21 cellular contexts compared by ENCODE assay signal in the genomic region with DNA sequence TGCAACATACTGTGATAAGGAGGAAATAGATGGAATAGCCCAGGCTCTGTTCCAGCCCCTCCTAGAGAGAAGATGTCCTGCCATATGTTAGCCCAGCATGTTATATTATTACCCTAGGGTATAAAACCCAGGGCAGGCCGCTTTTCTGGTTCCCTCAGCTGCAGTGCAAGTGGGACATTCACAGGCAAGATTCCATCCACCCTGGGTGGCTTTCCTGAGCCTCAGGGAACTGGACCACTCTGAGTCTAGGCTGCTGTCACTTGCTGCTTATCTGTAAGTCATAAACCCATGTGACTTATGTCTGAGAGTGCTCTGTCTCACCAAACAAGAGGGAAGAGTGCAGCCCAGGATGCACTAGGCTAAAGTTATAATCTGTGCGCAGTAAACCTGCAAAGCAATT.
DNase-seq lines count a peak whose midpoint lies in the region; ATAC-seq, FAIRE-seq and TF ChIP-seq lines count a peak whose summit lies in the region.
"Had no signal": no experiment of that assay in that cellular context is flagged by ENCODE, and none has a peak within 500 bp of the region (broad histone marks: within the 10 kb centered on the region; RNA-seq: fewer than 3 reads in every experiment).

No MANE protein-coding gene starts in this region.

- no peak overlapping the region for H3K4me3 Mint-ChIP-seq in mesothelial cell of epicardium
- no peak overlapping the region for H3K4me3 Mint-ChIP-seq in activated T-cell treated with anti-CD3 and anti-CD28 coated beads, Interleukin-2, amount 50 U/mL, for 24 hours
- H3K4me3 Mint-ChIP-seq: B cell; CD4-positive, CD25-positive, alpha-beta regulatory T cell; CD8-positive, alpha-beta memory T cell; H9 had no signal

- no peak overlapping the region for H2BK15ac ChIP-seq in H1 (ENCODE audit: low read length)

- H3K23me2 ChIP-seq in H1 (ENCODE audit: low read depth, low read length): no peaks in the 10 kb centered on the region

- H3K4me3 ChIP-seq in H1 (ENCODE audit: extremely low read depth in 1 of 4, insufficient read depth in 2 of 4, low read depth in 3 of 4, low read length in 4 of 4) (no peak overlapping the region), aorta (ENCODE audit: low read length in 2 of 2) (no peak overlapping the region)
- H3K4me3 ChIP-seq: A549 had no signal

- no peaks in the 10 kb centered on the region for H3K9me3 Mint-ChIP-seq in mesothelial cell of epicardium
- no peaks in the 10 kb centered on the region for H3K9me3 Mint-ChIP-seq in activated T-cell treated with anti-CD3 and anti-CD28 coated beads, Interleukin-2, amount 50 U/mL, for 24 hours
- H3K9me3 Mint-ChIP-seq: H9 had no signal

- no peak overlapping the region for H3K18ac ChIP-seq in H1 (ENCODE audit: extremely low read depth, low read length)

- no peaks in the 10 kb centered on the region for H3K27me3 Mint-ChIP-seq in mesothelial cell of epicardium (ENCODE audit: low read depth)
- no peaks in the 10 kb centered on the region for H3K27me3 Mint-ChIP-seq in activated T-cell treated with anti-CD3 and anti-CD28 coated beads, Interleukin-2, amount 50 U/mL, for 24 hours
- H3K27me3 Mint-ChIP-seq: B cell; CD4-positive, CD25-positive, alpha-beta regulatory T cell; CD8-positive, alpha-beta memory T cell had no signal

- intact Hi-C loops in aorta (cut with DNase I): no loop called here

- TF ChIP-seq EP300 in H1 (IDR thresholded peaks at IDR 0.05; ENCODE audit: borderline replicate concordance in 1 of 2, low read depth in 2 of 2, low read length in 2 of 2): no peak

- no peak for TF ChIP-seq RAD21 in H1 (IDR thresholded peaks at IDR 0.05 in 1 of 2, conservative IDR thresholded peaks at IDR 0.05 in 1 of 2; ENCODE audit: low read depth in 2 of 2, low read length in 2 of 2)

- DNase-seq in DMS 273 (lab: John Stamatoyannopoulos, UW; ENCODE audit: unreplicated experiment): peak; percentile 58
- DNase-seq in DMS 273 treated with DMSO at 0.1 percent for 48 hours (lab: John Stamatoyannopoulos, UW): no peak
- DNase-seq in NCI-H2171 treated with DMSO at 0.1 percent for 48 hours (lab: John Stamatoyannopoulos, UW): peak; percentile 54
- no peak for DNase-seq in H1 (ENCODE audit: low read depth in 1 of 2, low spot score in 2 of 2)
- no peak for DNase-seq in aorta
- no peak for DNase-seq in Ammon's horn (ENCODE audit: low spot score)
- DNase-seq in mesothelial cell of epicardium (ENCODE audit: low spot score in 2 of 2, unreplicated experiment in 2 of 2): no peak
- no peak for DNase-seq in activated T-cell treated with anti-CD3 and anti-CD28 coated beads, Interleukin-2, amount 50 U/mL, for 24 hours
- DNase-seq: CD4-positive, CD25-positive, alpha-beta regulatory T cell; CD8-positive, alpha-beta memory T cell; COR-L47; DMS153; DMS79; GF-D8; GOT3; H9; IMR-90 had no signal

- H3K14ac ChIP-seq in H1 (ENCODE audit: insufficient read length): no peak overlapping the region

- no peak overlapping the region for H4K91ac ChIP-seq in H1 (replicated peaks; ENCODE audit: insufficient read length, low read length)

- peaks cover 4% of the 10 kb centered on the region for H3K4me1 Mint-ChIP-seq in mesothelial cell of epicardium
- no peaks in the 10 kb centered on the region for H3K4me1 Mint-ChIP-seq in activated T-cell treated with anti-CD3 and anti-CD28 coated beads, Interleukin-2, amount 50 U/mL, for 24 hours (ENCODE audit: low read depth)
- H3K4me1 Mint-ChIP-seq: B cell; CD4-positive, CD25-positive, alpha-beta regulatory T cell; CD8-positive, alpha-beta memory T cell had no signal

- no peak overlapping the region for H3K23ac ChIP-seq in H1 (ENCODE audit: insufficient read length)

- H3K36me3 ChIP-seq in H1 (ENCODE audit: control insufficient read depth in 2 of 4, insufficient read depth in 4 of 4, low read length in 3 of 4): no peaks in the 10 kb centered on the region
- no peaks in the 10 kb centered on the region for H3K36me3 ChIP-seq in aorta (ENCODE audit: control insufficient read depth in 1 of 2, insufficient read depth in 2 of 2, low read length in 1 of 2)

- TF ChIP-seq POLR2A in H1 (IDR thresholded peaks at IDR 0.05; ENCODE audit: control extremely low read depth in 1 of 2, low read depth in 2 of 2, low read length in 2 of 2): no peak

- no peaks in the 10 kb centered on the region for H4K20me1 ChIP-seq in H1 (replicated peaks in 1 of 2; ENCODE audit: control insufficient read depth in 1 of 2, insufficient read depth in 2 of 2, low read length in 2 of 2)

- H3K4me2 ChIP-seq in H1 (ENCODE audit: insufficient read depth in 1 of 2, low read depth in 2 of 2, low read length in 2 of 2): no peak overlapping the region
- H3K4me2 ChIP-seq: A549 had no signal

- H3K27ac Mint-ChIP-seq in mesothelial cell of epicardium: no peak overlapping the region
- H3K27ac Mint-ChIP-seq in activated T-cell treated with anti-CD3 and anti-CD28 coated beads, Interleukin-2, amount 50 U/mL, for 24 hours: no peak overlapping the region
- H3K27ac Mint-ChIP-seq: B cell; CD4-positive, CD25-positive, alpha-beta regulatory T cell; H9 had no signal

- no peak for TF ChIP-seq CTCF in H1 (IDR thresholded peaks at IDR 0.05; ENCODE audit: control extremely low read depth in 1 of 3, insufficient read depth in 1 of 3, low read depth in 1 of 3, low read length in 3 of 3)
- no peak for TF ChIP-seq CTCF in mesothelial cell of epicardium (IDR thresholded peaks at IDR 0.05; ENCODE audit: unreplicated experiment)

- 0 out of 2 replicates have a peak overlapping the region, but pooled peaks have one; percentile 28 for H2AFZ ChIP-seq in H1 (ENCODE audit: low read length)

- no peak overlapping the region for H2BK20ac ChIP-seq in H1 (ENCODE audit: low read length)

- no peak overlapping the region for H2AK5ac ChIP-seq in H1 (ENCODE audit: low read depth, low read length)

- H3K27ac ChIP-seq in H1 (ENCODE audit: low read depth, low read length) (no peak overlapping the region), aorta (ENCODE audit: low read depth in 1 of 2, low read length in 2 of 2) (no peak overlapping the region)
- H3K27ac ChIP-seq: 22Rv1, A549 had no signal

- no peak overlapping the region for H3K56ac ChIP-seq in H1 (replicated peaks; ENCODE audit: insufficient read length, low read depth, low read length)

- H3K79me2 ChIP-seq in H1 (ENCODE audit: control insufficient read depth in 1 of 2, insufficient read depth in 2 of 2, low read length in 2 of 2): no peaks in the 10 kb centered on the region

- H2BK5ac ChIP-seq in H1 (ENCODE audit: low read depth, low read length): no peak overlapping the region

- no peak overlapping the region for H2BK12ac ChIP-seq in H1 (ENCODE audit: low read depth, low read length)

- no peaks in the 10 kb centered on the region for H3K9me3 ChIP-seq in H1 (ENCODE audit: insufficient read depth in 2 of 2, low read depth in 1 of 2, low read length in 1 of 2)
- no peaks in the 10 kb centered on the region for H3K9me3 ChIP-seq in aorta (ENCODE audit: control insufficient read depth, low read length)
- H3K9me3 ChIP-seq: A549 had no signal

- no peak for FAIRE-seq in H1 (lab: Jason Lieb, UNC)
- FAIRE-seq: A549, HTR-8/SVneo had no signal

- H2BK120ac ChIP-seq in H1 (replicated peaks; ENCODE audit: low read depth, low read length): no peak overlapping the region

- H3K9ac ChIP-seq in H1 (replicated peaks in 1 of 4; ENCODE audit: extremely low read depth in 1 of 4, low read depth in 3 of 4, low read length in 3 of 4): no peak overlapping the region

- no peaks in the 10 kb centered on the region for H3K36me3 Mint-ChIP-seq in mesothelial cell of epicardium
- no peaks in the 10 kb centered on the region for H3K36me3 Mint-ChIP-seq in activated T-cell treated with anti-CD3 and anti-CD28 coated beads, Interleukin-2, amount 50 U/mL, for 24 hours (ENCODE audit: low read depth)
- H3K36me3 Mint-ChIP-seq: CD4-positive, CD25-positive, alpha-beta regulatory T cell; CD8-positive, alpha-beta memory T cell had no signal

- H3K4me1 ChIP-seq in H1 (replicated peaks in 1 of 4; ENCODE audit: control insufficient read depth in 3 of 4, insufficient read depth in 4 of 4, low read length in 3 of 4) (peaks cover 0 to 3% (median 0%) of the 10 kb centered on the region in 4 experiments; a peak in 1 of 7 replicates), aorta (ENCODE audit: control insufficient read depth in 1 of 2, insufficient read depth in 2 of 2, low read length in 2 of 2) (no peaks in the 10 kb centered on the region)
- H3K4me1 ChIP-seq: A549 had no signal

- 83% methylated on average over 2 of the region's 2 CpGs; no CpG with 5 or more reads in 1 of the 2 experiments for WGBS in H1 (ENCODE audit: extremely low coverage in 1 of 2, insufficient coverage in 1 of 2, insufficient read length in 1 of 2, insufficient replicate concordance in 2 of 2, low coverage in 1 of 2, low lambda C conversion rate in 2 of 2, missing lambda C conversion rate in 1 of 2), 2 experiments
- 84 to 90% methylated on average over 2 of the region's 2 CpGs for WGBS in aorta, 2 donors

- POLR2A ChIA-PET in H1 (lab: Charles Lee; ENCODE audit: partially characterized antibody): no interaction called here

- H3K79me1 ChIP-seq in H1 (ENCODE audit: low read depth, low read length): no peaks in the 10 kb centered on the region

- no peak overlapping the region for H3K4ac ChIP-seq in H1 (replicated peaks; ENCODE audit: insufficient read length, low read depth, low read length)

- no peak overlapping the region for H4K8ac ChIP-seq in H1 (ENCODE audit: extremely low read depth, insufficient read depth, low read length)

- no peaks in the 10 kb centered on the region for H3K27me3 ChIP-seq in H1 (replicated peaks in 1 of 4; ENCODE audit: control insufficient read depth in 3 of 4, extremely low read depth in 1 of 4, insufficient read depth in 3 of 4, low read length in 3 of 4)
- H3K27me3 ChIP-seq in aorta (ENCODE audit: control insufficient read depth in 1 of 2, insufficient read depth in 2 of 2, low read length in 1 of 2): no peaks in the 10 kb centered on the region

- H4K5ac ChIP-seq in H1 (ENCODE audit: insufficient read length, low read depth, low read length): no peak overlapping the region

- peak; percentile 25 for ATAC-seq in aorta (ENCODE audit: low FRiP score)
- ATAC-seq: A549 had no signal

- CTCF ChIA-PET in H1 (lab: Charles Lee; ENCODE audit: partially characterized antibody): no interaction called here

TF ChIP-seq in H1, 55 proteins besides CTCF, POLR2A, EP300 and RAD21 (continues in another document):
- no peak for TF ChIP-seq SP1 (IDR thresholded peaks at IDR 0.05; ENCODE audit: low read depth, low read length)
- no peak for TF ChIP-seq RNF2 (IDR thresholded peaks at IDR 0.05; ENCODE audit: borderline replicate concordance, low read depth, low read length, missing control alignments, poor library complexity, severe bottlenecking)
- TF ChIP-seq RXRA (IDR thresholded peaks at IDR 0.05; ENCODE audit: insufficient read depth, low read depth, low read length): no peak
- TF ChIP-seq, protein P1, sequence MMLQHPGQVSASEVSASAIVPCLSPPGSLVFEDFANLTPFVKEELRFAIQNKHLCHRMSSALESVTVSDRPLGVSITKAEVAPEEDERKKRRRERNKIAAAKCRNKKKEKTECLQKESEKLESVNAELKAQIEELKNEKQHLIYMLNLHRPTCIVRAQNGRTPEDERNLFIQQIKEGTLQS (IDR thresholded peaks at IDR 0.05; ENCODE audit: insufficient read depth, low read depth, low read length): no peak
- TF ChIP-seq TCF12 (IDR thresholded peaks at IDR 0.05; ENCODE audit: low read depth, low read length): no peak
- no peak for TF ChIP-seq HDAC6 (IDR thresholded peaks at IDR 0.05; ENCODE audit: low read depth, low read length)
- no peak for TF ChIP-seq GTF2F1 (IDR thresholded peaks at IDR 0.05; ENCODE audit: borderline replicate concordance, low read depth, low read length)

Comparison
In these comparisons a context has a peak if more than half of its experiments do, and no peak if none do; other contexts are left out.
1. DNase-seq: peak in DMS 273 (single experiment) and NCI-H2171 treated with DMSO at 0.1 percent for 48 hours (single experiment); none in DMS 273 treated with DMSO at 0.1 percent for 48 hours (single experiment), H1 (0 of 2), aorta (0 of 2), Ammon's horn (single experiment), mesothelial cell of epicardium (0 of 2) and activated T-cell treated with anti-CD3 and anti-CD28 coated beads, Interleukin-2, amount 50 U/mL, for 24 hours (single experiment).